ENCODE assay signal across 9 cellular contexts in genomic region chr6:36592221-36592655, GRCh38. TPM values are rescaled to one million over a fixed set of nuclear protein-coding genes. Genes with fewer than 3 reads are reported as not detected.
DNase-seq lines count a peak whose midpoint lies in the region; ATAC-seq lines count a peak whose summit lies in the region.
"Had no signal": no experiment of that assay in that cellular context is flagged by ENCODE, and none has a peak within 500 bp of the region (broad histone marks: within the 10 kb centered on the region; RNA-seq: fewer than 3 reads in every experiment).

No MANE protein-coding gene starts in this region.

- peak overlapping the region; percentile 76 for H3K4me3 Mint-ChIP-seq in activated CD4-positive, alpha-beta T cell treated with anti-CD3 and anti-CD28 coated beads, Interleukin-2, amount 10 ng/mL, durations not matched to agents 7 days and 5 days
- H3K4me3 Mint-ChIP-seq in activated CD4-positive, alpha-beta memory T cell treated with anti-CD3 and anti-CD28 coated beads, Interleukin-2, amount 10 ng/mL, durations not matched to agents 7 days and 5 days = peak overlapping the region; percentile 57
- H3K4me3 Mint-ChIP-seq in stimulated activated memory B cell treated with anti-CD40 and anti-IgM and Interleukin-4, amounts not matched to agents 10 μg/mL and 1 μg/mL and 100 μg/mL, for 72 hours = peak overlapping the region; percentile 70

- ATAC-seq in HG02852 (IDR thresholded peaks at IDR 0.05; ENCODE audit: unreplicated experiment) (peak; percentile 31), GM18519 (IDR thresholded peaks at IDR 0.05; ENCODE audit: low FRiP score, unreplicated experiment) (no peak)
- no peak for ATAC-seq in stimulated activated memory B cell treated with anti-CD40 and anti-IgM and Interleukin-4, amounts not matched to agents 10 μg/mL and 1 μg/mL and 100 μg/mL, for 72 hours

- H3K27me3 Mint-ChIP-seq in activated CD4-positive, alpha-beta T cell treated with anti-CD3 and anti-CD28 coated beads, Interleukin-2, amount 10 ng/mL, durations not matched to agents 7 days and 5 days = no peaks in the 10 kb centered on the region
- no peaks in the 10 kb centered on the region for H3K27me3 Mint-ChIP-seq in activated CD4-positive, alpha-beta memory T cell treated with anti-CD3 and anti-CD28 coated beads, Interleukin-2, amount 10 ng/mL, durations not matched to agents 7 days and 5 days
- no peaks in the 10 kb centered on the region for H3K27me3 Mint-ChIP-seq in stimulated activated memory B cell treated with anti-CD40 and anti-IgM and Interleukin-4, amounts not matched to agents 10 μg/mL and 1 μg/mL and 100 μg/mL, for 72 hours

- H3K27ac Mint-ChIP-seq in activated CD4-positive, alpha-beta T cell treated with anti-CD3 and anti-CD28 coated beads, Interleukin-2, amount 10 ng/mL, durations not matched to agents 7 days and 5 days = peak overlapping the region; percentile 91
- H3K27ac Mint-ChIP-seq in activated CD4-positive, alpha-beta memory T cell treated with anti-CD3 and anti-CD28 coated beads, Interleukin-2, amount 10 ng/mL, durations not matched to agents 7 days and 5 days = peak overlapping the region; percentile 65
- H3K27ac Mint-ChIP-seq in stimulated activated memory B cell treated with anti-CD40 and anti-IgM and Interleukin-4, amounts not matched to agents 10 μg/mL and 1 μg/mL and 100 μg/mL, for 72 hours = peak overlapping the region; percentile 68

- CTCF ChIA-PET in activated CD4-positive, alpha-beta T cell treated with anti-CD3 and anti-CD28 coated beads, Interleukin-2, amount 10 ng/mL, durations not matched to agents 7 days and 5 days (lab: Charles Lee) = no interaction called here
- CTCF ChIA-PET in activated CD4-positive, alpha-beta memory T cell treated with anti-CD3 and anti-CD28 coated beads, Interleukin-2, amount 10 ng/mL, durations not matched to agents 7 days and 5 days (lab: Charles Lee) = interaction anchor here (0.7 kb wide), 1 partner anchor 13 kb away, joined by 5 read pairs; no protein-coding TSS in a partner anchor

- no peak for DNase-seq in activated CD4-positive, alpha-beta T cell treated with anti-CD3 and anti-CD28 coated beads, Interleukin-2, amount 10 ng/mL, durations not matched to agents 7 days and 5 days
- no peak for DNase-seq in activated CD4-positive, alpha-beta T cell treated with anti-CD3 and anti-CD28 coated beads, Interleukin-2, amount 50 U/mL, for 1 hour
- DNase-seq in activated CD4-positive, alpha-beta memory T cell treated with anti-CD3 and anti-CD28 coated beads, Interleukin-2, amount 10 ng/mL, durations not matched to agents 7 days and 5 days = no peak
- DNase-seq in GM03348 (ENCODE audit: low spot score) = no peak
- DNase-seq in DMS 273 treated with DMSO at 0.1 percent for 48 hours (lab: John Stamatoyannopoulos, UW) = no peak
- DNase-seq: activated CD8-positive, alpha-beta memory T cell treated with anti-CD3 and anti-CD28 coated beads, Interleukin-2, amount 50 U/mL, for 4 hours had no signal

- H3K36me3 Mint-ChIP-seq in activated CD4-positive, alpha-beta T cell treated with anti-CD3 and anti-CD28 coated beads, Interleukin-2, amount 10 ng/mL, durations not matched to agents 7 days and 5 days (ENCODE audit: low read depth) = peaks cover 31% of the 10 kb centered on the region
- H3K36me3 Mint-ChIP-seq in activated CD4-positive, alpha-beta memory T cell treated with anti-CD3 and anti-CD28 coated beads, Interleukin-2, amount 10 ng/mL, durations not matched to agents 7 days and 5 days (ENCODE audit: low read depth) = peaks cover 32% of the 10 kb centered on the region
- peaks cover 29% of the 10 kb centered on the region for H3K36me3 Mint-ChIP-seq in stimulated activated memory B cell treated with anti-CD40 and anti-IgM and Interleukin-4, amounts not matched to agents 10 μg/mL and 1 μg/mL and 100 μg/mL, for 72 hours

- H3K9me3 Mint-ChIP-seq in activated CD4-positive, alpha-beta T cell treated with anti-CD3 and anti-CD28 coated beads, Interleukin-2, amount 10 ng/mL, durations not matched to agents 7 days and 5 days = no peaks in the 10 kb centered on the region
- H3K9me3 Mint-ChIP-seq in activated CD4-positive, alpha-beta memory T cell treated with anti-CD3 and anti-CD28 coated beads, Interleukin-2, amount 10 ng/mL, durations not matched to agents 7 days and 5 days = no peaks in the 10 kb centered on the region
- no peaks in the 10 kb centered on the region for H3K9me3 Mint-ChIP-seq in stimulated activated memory B cell treated with anti-CD40 and anti-IgM and Interleukin-4, amounts not matched to agents 10 μg/mL and 1 μg/mL and 100 μg/mL, for 72 hours

- H3K4me1 Mint-ChIP-seq in activated CD4-positive, alpha-beta T cell treated with anti-CD3 and anti-CD28 coated beads, Interleukin-2, amount 10 ng/mL, durations not matched to agents 7 days and 5 days = peaks cover 23% of the 10 kb centered on the region
- H3K4me1 Mint-ChIP-seq in activated CD4-positive, alpha-beta memory T cell treated with anti-CD3 and anti-CD28 coated beads, Interleukin-2, amount 10 ng/mL, durations not matched to agents 7 days and 5 days = peaks cover 21% of the 10 kb centered on the region
- H3K4me1 Mint-ChIP-seq in stimulated activated memory B cell treated with anti-CD40 and anti-IgM and Interleukin-4, amounts not matched to agents 10 μg/mL and 1 μg/mL and 100 μg/mL, for 72 hours = peaks cover 18% of the 10 kb centered on the region

- POLR2A ChIA-PET in activated CD4-positive, alpha-beta T cell treated with anti-CD3 and anti-CD28 coated beads, Interleukin-2, amount 10 ng/mL, durations not matched to agents 7 days and 5 days (lab: Charles Lee) = no interaction called here
- POLR2A ChIA-PET in activated CD4-positive, alpha-beta memory T cell treated with anti-CD3 and anti-CD28 coated beads, Interleukin-2, amount 10 ng/mL, durations not matched to agents 7 days and 5 days (lab: Charles Lee) = interaction anchor here (1.8 to 12.9 kb wide), 3 partner anchors 11 to 169 kb away, joined by 11 to 225 read pairs (median 12); partner anchors contain the start of gene STK38

RNA-seq across cellular contexts. Expression of gene SRSF3, which starts 1.9 kb away (rescaled TPM):
- 100 to 1,000 TPM; 394 to 441 TPM for total RNA-seq in activated CD4-positive, alpha-beta T cell treated with anti-CD3 and anti-CD28 coated beads, Interleukin-2, amount 10 ng/mL, durations not matched to agents 7 days and 5 days
- total RNA-seq in activated CD4-positive, alpha-beta memory T cell treated with anti-CD3 and anti-CD28 coated beads, Interleukin-2, amount 10 ng/mL, durations not matched to agents 7 days and 5 days = 100 to 1,000 TPM; 384 to 385 TPM

RNA-seq across cellular contexts. Expression of gene STK38, which starts 45.0 kb away (rescaled TPM):
- total RNA-seq in activated CD4-positive, alpha-beta T cell treated with anti-CD3 and anti-CD28 coated beads, Interleukin-2, amount 10 ng/mL, durations not matched to agents 7 days and 5 days = 100 to 1,000 TPM in 1 of 2 experiments, 10 to 100 TPM in 1; 99.1 to 114 TPM
- total RNA-seq in activated CD4-positive, alpha-beta memory T cell treated with anti-CD3 and anti-CD28 coated beads, Interleukin-2, amount 10 ng/mL, durations not matched to agents 7 days and 5 days = 10 to 100 TPM; 88.9 to 93.2 TPM
